In the genomic region with DNA sequence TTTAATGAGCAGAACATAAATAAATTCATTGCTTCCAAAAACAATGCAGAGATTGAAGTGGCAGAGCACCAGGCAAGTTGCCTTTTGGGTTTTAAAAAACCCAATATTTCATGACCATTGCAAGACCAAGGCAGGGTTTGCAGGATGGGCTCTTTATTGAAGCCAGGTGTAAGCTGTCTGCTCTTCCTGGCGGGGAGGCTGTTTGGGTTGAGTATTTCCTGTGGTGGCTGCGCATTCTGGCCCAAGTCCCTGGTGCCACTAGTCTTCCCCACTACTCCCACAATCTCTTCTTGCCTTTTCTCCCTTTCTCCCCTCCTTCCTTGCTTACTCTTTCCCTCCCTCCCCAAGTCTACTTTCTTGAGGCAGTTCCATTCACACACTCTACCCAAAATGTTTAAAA, we compare ENCODE assay signal across 24 cellular contexts.
A peak's percentile ranks its signal among the peaks of the same experiment; 100 is the strongest.
DNase-seq lines count a peak whose midpoint lies in the region; ATAC-seq, FAIRE-seq and TF ChIP-seq lines count a peak whose summit lies in the region.
"Had no signal": no experiment of that assay in that cellular context is flagged by ENCODE, and none has a peak within 500 bp of the region (broad histone marks: within the 10 kb centered on the region; RNA-seq: fewer than 3 reads in every experiment).

No MANE protein-coding gene starts in this region.

- H3K4me3 Mint-ChIP-seq in activated naive CD8-positive, alpha-beta T cell, result no peak overlapping the region
- H3K4me3 Mint-ChIP-seq in activated naive CD8-positive, alpha-beta T cell treated with anti-CD3 and anti-CD28 coated beads for 36 hours, result no peak overlapping the region
- H3K4me3 Mint-ChIP-seq in activated CD4-positive, alpha-beta memory T cell treated with anti-CD3 and anti-CD28 coated beads for 36 hours, result no peak overlapping the region
- H3K4me3 Mint-ChIP-seq: B cell; CD4-positive, alpha-beta T cell had no signal

- H3K27me3 ChIP-seq in GM12878 (replicated peaks in 1 of 2; ENCODE audit: control insufficient read depth in 2 of 2, insufficient read depth in 2 of 2, low read length in 1 of 2), result no peaks in the 10 kb centered on the region

- H3K27ac ChIP-seq in GM12878 (ENCODE audit: control insufficient read depth, insufficient read depth), result no peak overlapping the region
- H3K27ac ChIP-seq: A549 had no signal

- 89% methylated on average over 2 of the region's 2 CpGs for WGBS in GM12878 (ENCODE audit: insufficient coverage, insufficient replicate concordance, low lambda C conversion rate, missing lambda C conversion rate)

- no peak for TF ChIP-seq POLR2A in GM12878 (IDR thresholded peaks at IDR 0.05; ENCODE audit: low read depth, low read length)

- H3K36me3 ChIP-seq in GM12878 (ENCODE audit: control insufficient read depth in 2 of 2, insufficient read depth in 2 of 2, low read length in 1 of 2), result no peaks in the 10 kb centered on the region

- in situ Hi-C loops in GM12878 (cut with MboI), result no loop called here

- peaks cover 31% of the 10 kb centered on the region for H3K4me1 ChIP-seq in GM12878 (ENCODE audit: control insufficient read depth, insufficient read depth, low read length)
- H3K4me1 ChIP-seq: A549 had no signal

- BruUV-seq in GM12878 (replicated peaks; lab: Mats Ljungman, UMichigan), result no TSS peak

- peak; percentile 32 for ATAC-seq in GM12878
- ATAC-seq: A549, Panc1, SK-N-SH treated with all-trans-retinoic acid at 6 μM for 48 hours had no signal

- H3K9me3 Mint-ChIP-seq in activated naive CD8-positive, alpha-beta T cell (ENCODE audit: low read depth), result no peaks in the 10 kb centered on the region
- peaks cover 8% of the 10 kb centered on the region for H3K9me3 Mint-ChIP-seq in activated naive CD8-positive, alpha-beta T cell treated with anti-CD3 and anti-CD28 coated beads for 36 hours
- H3K9me3 Mint-ChIP-seq in activated CD4-positive, alpha-beta memory T cell treated with anti-CD3 and anti-CD28 coated beads for 36 hours, result peaks cover 2% of the 10 kb centered on the region
- H3K9me3 Mint-ChIP-seq: CD4-positive, alpha-beta T cell had no signal

- TF ChIP-seq EP300 in GM12878 (IDR thresholded peaks at IDR 0.05; ENCODE audit: borderline replicate concordance in 1 of 2, control insufficient read depth in 1 of 2, low read depth in 2 of 2, low read length in 2 of 2), result no peak

- no peaks in the 10 kb centered on the region for H3K79me2 ChIP-seq in GM12878 (ENCODE audit: control insufficient read depth, insufficient read depth, low read length)

- no peak for FAIRE-seq in GM12878 (lab: Jason Lieb, UNC)
- FAIRE-seq: A549, G401.6, H54 had no signal

- peaks cover 51% of the 10 kb centered on the region for H3K4me1 Mint-ChIP-seq in activated naive CD8-positive, alpha-beta T cell (ENCODE audit: low read depth)
- H3K4me1 Mint-ChIP-seq in activated naive CD8-positive, alpha-beta T cell treated with anti-CD3 and anti-CD28 coated beads for 36 hours, result peaks cover 48% of the 10 kb centered on the region
- H3K4me1 Mint-ChIP-seq in activated CD4-positive, alpha-beta memory T cell treated with anti-CD3 and anti-CD28 coated beads for 36 hours (ENCODE audit: low read depth), result peaks cover 50% of the 10 kb centered on the region

- peaks cover 6% of the 10 kb centered on the region for H3K36me3 Mint-ChIP-seq in activated naive CD8-positive, alpha-beta T cell
- H3K36me3 Mint-ChIP-seq in activated naive CD8-positive, alpha-beta T cell treated with anti-CD3 and anti-CD28 coated beads for 36 hours, result peaks cover 11% of the 10 kb centered on the region
- H3K36me3 Mint-ChIP-seq in activated CD4-positive, alpha-beta memory T cell treated with anti-CD3 and anti-CD28 coated beads for 36 hours, result peaks cover 2% of the 10 kb centered on the region

- SMC1A ChIA-PET in GM12878 (lab: Charles Lee; ENCODE audit: uncharacterized antibody, unreplicated experiment), result interaction anchor here (1.1 to 8.7 kb wide), 9 partner anchors 8 to 90 kb away, joined by 3 to 114 read pairs (median 7); no protein-coding TSS in a partner anchor

- H2AFZ ChIP-seq in GM12878 (ENCODE audit: control insufficient read depth, low read depth, low read length), result no peak overlapping the region; the same call in 1 of the 2 replicates

- peaks cover 5% of the 10 kb centered on the region; the same call in 2 of the 3 replicates for H3K9me3 ChIP-seq in GM12878 (replicated peaks; ENCODE audit: control insufficient read depth, insufficient read depth, low read length)
- H3K9me3 ChIP-seq: A549 had no signal

- H3K4me3 ChIP-seq in GM12865 (ENCODE audit: low read depth, low read length), result no peak overlapping the region
- no peak overlapping the region for H3K4me3 ChIP-seq in GM12878
- H3K4me3 ChIP-seq: A549 had no signal

- CTCF ChIA-PET in activated CD4-positive, alpha-beta memory T cell treated with anti-CD3 and anti-CD28 coated beads for 36 hours (lab: Charles Lee), result interaction anchor here (1.2 kb wide), 1 partner anchor 61 kb away, joined by 3 read pairs; no protein-coding TSS in a partner anchor
- CTCF ChIA-PET in GM12878 (lab: Yijun Ruan, JAX), result interaction anchor here (0.7 to 2.1 kb wide), 7 partner anchors 8 to 90 kb away, joined by 3 to 6 read pairs (median 4); no protein-coding TSS in a partner anchor

- no peak for DNase-seq in activated naive CD8-positive, alpha-beta T cell treated with anti-CD3 and anti-CD28 coated beads for 36 hours
- DNase-seq in GM12865 (ENCODE audit: low read depth) (peak; percentile 51), GM12878 (ENCODE audit: low read depth, low spot score) (no peak), SKM-1 treated with dmso at 0.1 percent for 144 hours (lab: John Stamatoyannopoulos, UW; ENCODE audit: unreplicated experiment) (no peak), Kasumi-1 (lab: John Stamatoyannopoulos, UW) (no peak), NCI-H1930 (lab: John Stamatoyannopoulos, UW) (no peak)
- DNase-seq in activated CD4-positive, alpha-beta memory T cell treated with anti-CD3 and anti-CD28 coated beads for 36 hours, result no peak
- DNase-seq: Calu3; CD4-positive, alpha-beta T cell; DMS153; NCI-H1092; NCI-H1436 treated with DMSO at 0.1 percent for 48 hours; NCI-H2029; NCI-H226; NCI-H524; NCI-H774; NK-92 treated with Interleukin-12 subunit alpha and Interleukin-12 subunit beta, amount 100 ng/mL, for 24 hours had no signal

- no peaks in the 10 kb centered on the region for H4K20me1 ChIP-seq in GM12878 (ENCODE audit: control insufficient read depth, insufficient read depth)

- POLR2A ChIA-PET in activated CD4-positive, alpha-beta memory T cell treated with anti-CD3 and anti-CD28 coated beads for 36 hours (lab: Charles Lee), result interaction anchor here (1.2 kb wide), 1 partner anchor 19 kb away, joined by 3 read pairs; no protein-coding TSS in a partner anchor
- POLR2A ChIA-PET in GM12878 (lab: Charles Lee), result interaction anchor here (0.7 to 2.2 kb wide), 7 partner anchors 8 to 116 kb away, joined by 3 to 7 read pairs (median 4); no protein-coding TSS in a partner anchor

- H3K27me3 Mint-ChIP-seq in activated naive CD8-positive, alpha-beta T cell, result no peaks in the 10 kb centered on the region
- H3K27me3 Mint-ChIP-seq in activated naive CD8-positive, alpha-beta T cell treated with anti-CD3 and anti-CD28 coated beads for 36 hours, result no peaks in the 10 kb centered on the region
- no peaks in the 10 kb centered on the region for H3K27me3 Mint-ChIP-seq in activated CD4-positive, alpha-beta memory T cell treated with anti-CD3 and anti-CD28 coated beads for 36 hours
- H3K27me3 Mint-ChIP-seq: B cell; CD4-positive, alpha-beta T cell had no signal

- intact Hi-C loops in activated CD4-positive, alpha-beta memory T cell treated with anti-CD3 and anti-CD28 coated beads for 36 hours (cut with micrococcal nuclease), result no loop called here
- intact Hi-C loops in GM12878 (cut with micrococcal nuclease; ENCODE audit: unreplicated experiment), result no loop called here

- TF ChIP-seq CTCF in GM12865 (IDR thresholded peaks at IDR 0.05; ENCODE audit: insufficient read depth, low read depth, low read length, missing control alignments) (no peak), GM12878 (IDR thresholded peaks at IDR 0.05 in 2 of 3, conservative IDR thresholded peaks at IDR 0.05 in 1 of 3; ENCODE audit: control insufficient read depth in 2 of 3, extremely low read depth in 1 of 3, insufficient read depth in 1 of 3, low read depth in 3 of 3, low read length in 3 of 3) (no peak)

- H3K27ac Mint-ChIP-seq in activated naive CD8-positive, alpha-beta T cell, result peak overlapping the region; percentile 28
- H3K27ac Mint-ChIP-seq in activated naive CD8-positive, alpha-beta T cell treated with anti-CD3 and anti-CD28 coated beads for 36 hours, result no peak overlapping the region
- H3K27ac Mint-ChIP-seq in activated CD4-positive, alpha-beta memory T cell treated with anti-CD3 and anti-CD28 coated beads for 36 hours, result peak overlapping the region; percentile 1
- H3K27ac Mint-ChIP-seq: B cell; CD4-positive, alpha-beta T cell had no signal

- TF ChIP-seq RAD21 in GM12878 (IDR thresholded peaks at IDR 0.05; ENCODE audit: insufficient read depth, low read depth, low read length), result no peak

- RAD21 ChIA-PET in GM12878 (lab: Charles Lee; ENCODE audit: unreplicated experiment), result interaction anchor here (0.9 to 2.2 kb wide), 7 partner anchors 8 to 115 kb away, joined by 3 to 6 read pairs (median 3); no protein-coding TSS in a partner anchor

- H3K4me2 ChIP-seq in GM12878 (ENCODE audit: control insufficient read depth, insufficient read depth), result peak overlapping the region; percentile 14; the same call in 1 of the 2 replicates
- H3K4me2 ChIP-seq: A549 had no signal

- H3K9ac ChIP-seq in GM12878 (ENCODE audit: control insufficient read depth, insufficient read depth, low read length), result no peak overlapping the region

TF ChIP-seq in GM12878, 131 proteins besides CTCF, POLR2A, EP300 and RAD21:
- no peak for TF ChIP-seq PAX5 (IDR thresholded peaks at IDR 0.05; ENCODE audit: borderline replicate concordance, low read depth, low read length)
- TF ChIP-seq RUNX3 (IDR thresholded peaks at IDR 0.05; ENCODE audit: low read length), result peak; percentile 16; the same call in 1 of the 2 replicates
- TF ChIP-seq SPI1 (IDR thresholded peaks at IDR 0.05; ENCODE audit: borderline replicate concordance, insufficient read depth, low read depth, low read length), result no peak
- TF ChIP-seq HDGF (IDR thresholded peaks at IDR 0.05), result no peak
TF ChIP-seq in GM12878: peak in this region for 1.
